ENCODE assay signal across 1 cellular context in genomic region chrX:129797251-129797906, GRCh38.
TF ChIP-seq lines count a peak whose summit lies in the region.

No MANE protein-coding gene starts in this region.

TF ChIP-seq in endothelial cell of umbilical vein, 7 proteins besides CTCF, POLR2A, EP300 and RAD21:
- TF ChIP-seq POLR2AphosphoS5 (IDR thresholded peaks at IDR 0.05; ENCODE audit: insufficient read depth, low read depth, low read length) (no peak), MYC (IDR thresholded peaks at IDR 0.05; ENCODE audit: low read depth, low read length) (no peak), EZH2 (IDR thresholded peaks at IDR 0.05; ENCODE audit: borderline replicate concordance, low read depth, low read length, severe bottlenecking) (no peak), FOS (IDR thresholded peaks at IDR 0.05; ENCODE audit: borderline replicate concordance, insufficient read depth, low read length) (no peak), GATA2 (IDR thresholded peaks at IDR 0.05; ENCODE audit: insufficient read depth, insufficient read length, low read depth, low read length) (no peak), JUN (IDR thresholded peaks at IDR 0.05; ENCODE audit: borderline replicate concordance, insufficient read depth, insufficient read length, low read depth) (no peak)
- TF ChIP-seq, protein P1, sequence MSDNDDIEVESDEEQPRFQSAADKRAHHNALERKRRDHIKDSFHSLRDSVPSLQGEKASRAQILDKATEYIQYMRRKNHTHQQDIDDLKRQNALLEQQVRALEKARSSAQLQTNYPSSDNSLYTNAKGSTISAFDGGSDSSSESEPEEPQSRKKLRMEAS (IDR thresholded peaks at IDR 0.05; ENCODE audit: insufficient read depth, insufficient read length), result no peak
